Comparison of ENCODE assay signal across 31 cellular contexts in the genomic region with DNA sequence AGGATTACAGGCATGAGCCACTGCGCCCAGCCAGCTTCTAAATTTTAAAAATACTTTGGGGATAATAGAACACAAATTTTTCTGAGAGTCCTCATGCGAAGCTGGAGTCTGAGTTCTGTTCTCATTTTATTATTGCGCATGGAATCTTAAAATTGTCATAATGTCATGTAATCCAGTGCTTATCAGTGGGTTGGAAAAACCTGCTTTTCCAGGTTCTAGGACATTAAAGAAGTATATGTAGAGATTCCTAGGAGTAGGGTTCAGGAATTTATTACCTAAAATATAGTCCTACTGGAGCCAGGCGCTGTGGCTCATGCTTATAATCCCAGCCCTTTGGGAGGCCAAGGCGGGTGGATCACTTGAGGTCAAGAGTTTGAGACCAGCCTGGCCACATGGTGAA. TPM values are rescaled to one million over a fixed set of nuclear protein-coding genes. Genes with fewer than 3 reads are reported as not detected.
"Had no signal": no experiment of that assay in that cellular context is flagged by ENCODE, and none has a peak within 500 bp of the region (broad histone marks: within the 10 kb centered on the region; RNA-seq: fewer than 3 reads in every experiment).

No MANE protein-coding gene starts in this region.

- ATAC-seq: activated naive CD4-positive, alpha-beta T cell treated with anti-CD3 and anti-CD28 coated beads, Interleukin-2, amount 50 U/mL, for 72 hours; activated T-cell treated with anti-CD3 and anti-CD28 coated beads, Interleukin-2, amount 50 U/mL, for 72 hours; effector memory CD8-positive, alpha-beta T cell; gastrocnemius medialis; heart left ventricle; WTC11 had no signal

- H3K27me3 ChIP-seq: foreskin keratinocyte had no signal

- H3K9me3 ChIP-seq: ascending aorta, gastrocnemius medialis had no signal

- H3K4me3 Mint-ChIP-seq: activated CD4-positive, alpha-beta memory T cell treated with anti-CD3 and anti-CD28 coated beads, Interleukin-2, amount 10 ng/mL, durations not matched to agents 7 days and 5 days; activated CD4-positive, alpha-beta T cell treated with anti-CD3 and anti-CD28 coated beads, Interleukin-2, amount 10 ng/mL, durations not matched to agents 7 days and 5 days; activated naive CD4-positive, alpha-beta T cell treated with anti-CD3 and anti-CD28 coated beads, Interleukin-2, amount 10 ng/mL, durations not matched to agents 7 days and 5 days; activated naive CD8-positive, alpha-beta T cell treated with anti-CD3 and anti-CD28 coated beads, Interleukin-2, amount 10 ng/mL, durations not matched to agents 7 days and 5 days; activated T-cell treated with anti-CD3 and anti-CD28 coated beads, Interleukin-2, amount 50 U/mL, for 24 hours; activated T-cell treated with anti-CD3 and anti-CD28 coated beads, Interleukin-2, amount 50 U/mL, for 72 hours; central memory CD8-positive, alpha-beta T cell; dendritic cell treated with granulocyte-macrophage colony-stimulating factor and Interleukin-4, amounts not matched to agents 40 ng/mL and 50 ng/mL, for 4 days; effector memory CD8-positive, alpha-beta T cell; WTC11 had no signal

- H3K27ac Mint-ChIP-seq: activated CD4-positive, alpha-beta memory T cell treated with anti-CD3 and anti-CD28 coated beads, Interleukin-2, amount 10 ng/mL, durations not matched to agents 7 days and 5 days; activated CD4-positive, alpha-beta T cell treated with anti-CD3 and anti-CD28 coated beads, Interleukin-2, amount 10 ng/mL, durations not matched to agents 7 days and 5 days; activated naive CD4-positive, alpha-beta T cell treated with anti-CD3 and anti-CD28 coated beads, Interleukin-2, amount 10 ng/mL, durations not matched to agents 7 days and 5 days; activated naive CD4-positive, alpha-beta T cell treated with anti-CD3 and anti-CD28 coated beads, Interleukin-2, amount 50 U/mL, for 72 hours; activated naive CD8-positive, alpha-beta T cell treated with anti-CD3 and anti-CD28 coated beads, Interleukin-2, amount 10 ng/mL, durations not matched to agents 7 days and 5 days; activated T-cell treated with anti-CD3 and anti-CD28 coated beads, Interleukin-2, amount 50 U/mL, for 24 hours; activated T-cell treated with anti-CD3 and anti-CD28 coated beads, Interleukin-2, amount 50 U/mL, for 72 hours; brain; dendritic cell treated with granulocyte-macrophage colony-stimulating factor and Interleukin-4, amounts not matched to agents 40 ng/mL and 50 ng/mL, for 4 days; effector memory CD8-positive, alpha-beta T cell; WTC11 had no signal

- H3K27ac ChIP-seq: ascending aorta, coronary artery, foreskin keratinocyte, gastrocnemius medialis, heart left ventricle, VCaP had no signal

- DNase-seq: activated CD4-positive, alpha-beta memory T cell treated with anti-CD3 and anti-CD28 coated beads, Interleukin-2, amount 10 ng/mL, durations not matched to agents 7 days and 5 days; activated CD4-positive, alpha-beta T cell treated with anti-CD3 and anti-CD28 coated beads for 1 hour; activated CD4-positive, alpha-beta T cell treated with anti-CD3 and anti-CD28 coated beads for 4 hours; activated CD4-positive, alpha-beta T cell treated with anti-CD3 and anti-CD28 coated beads, Interleukin-2, amount 10 ng/mL, durations not matched to agents 7 days and 5 days; activated CD4-positive, alpha-beta T cell treated with anti-CD3 and anti-CD28 coated beads, Interleukin-2, amount 50 U/mL, for 4 hours; activated CD8-positive, alpha-beta memory T cell treated with anti-CD3 and anti-CD28 coated beads, Interleukin-2, amount 50 U/mL, for 48 hours; activated gamma-delta T cell; activated naive CD4-positive, alpha-beta T cell; activated naive CD4-positive, alpha-beta T cell treated with anti-CD3 and anti-CD28 coated beads, Interleukin-2, amount 10 ng/mL, durations not matched to agents 7 days and 5 days; activated naive CD8-positive, alpha-beta T cell treated with anti-CD3 and anti-CD28 coated beads, Interleukin-2, amount 10 ng/mL, durations not matched to agents 7 days and 5 days; activated T-cell treated with anti-CD3 and anti-CD28 coated beads for 4 hours; activated T-cell treated with anti-CD3 and anti-CD28 coated beads, Interleukin-2, amount 50 U/mL, for 24 hours; activated T-cell treated with anti-CD3 and anti-CD28 coated beads, Interleukin-2, amount 50 U/mL, for 72 hours; effector CD4-positive, alpha-beta T cell; effector memory CD8-positive, alpha-beta T cell; gastrocnemius medialis; glutamatergic neuron; heart left ventricle; T-helper 2 cell had no signal

- H3K9me3 Mint-ChIP-seq: activated T-cell treated with anti-CD3 and anti-CD28 coated beads, Interleukin-2, amount 50 U/mL, for 24 hours; central memory CD8-positive, alpha-beta T cell; effector memory CD8-positive, alpha-beta T cell had no signal

- H3K36me3 Mint-ChIP-seq: brain had no signal

- H3K4me3 ChIP-seq: ascending aorta, coronary artery, gastrocnemius medialis, heart left ventricle had no signal

- H3K36me3 ChIP-seq: ascending aorta, gastrocnemius medialis, heart left ventricle had no signal

RNA-seq across cellular contexts. Expression of a gene that starts 43.6 kb away (rescaled TPM):
- total RNA-seq: activated CD4-positive, alpha-beta memory T cell treated with anti-CD3 and anti-CD28 coated beads, Interleukin-2, amount 10 ng/mL, durations not matched to agents 7 days and 5 days; activated CD4-positive, alpha-beta T cell treated with anti-CD3 and anti-CD28 coated beads, Interleukin-2, amount 10 ng/mL, durations not matched to agents 7 days and 5 days; activated naive CD4-positive, alpha-beta T cell treated with anti-CD3 and anti-CD28 coated beads, Interleukin-2, amount 50 U/mL, for 72 hours; activated naive CD8-positive, alpha-beta T cell treated with anti-CD3 and anti-CD28 coated beads, Interleukin-2, amount 10 ng/mL, durations not matched to agents 7 days and 5 days; activated T-cell treated with anti-CD3 and anti-CD28 coated beads, Interleukin-2, amount 50 U/mL, for 72 hours; ascending aorta; bronchial epithelial cell; esophagus mucosa; foreskin keratinocyte; T-helper 1 cell treated with Interleukin-12 subunit alpha and Interleukin-12 subunit beta and Interleukin-4 antibody, amounts not matched to agents 30 ng/mL and 1 ng/mL, for 36 hours; WTC11 had no signal
